ENCODE assay signal across 26 cellular contexts in genomic region chr1:216144661-216145450, GRCh38.
"Had no signal": no experiment of that assay in that cellular context is flagged by ENCODE, and none has a peak within 500 bp of the region (broad histone marks: within the 10 kb centered on the region; RNA-seq: fewer than 3 reads in every experiment).

No MANE protein-coding gene starts in this region.

- H3K4me1 ChIP-seq: gastroesophageal sphincter, pancreas, prostate gland, stomach, thyroid gland had no signal

- H3K27ac Mint-ChIP-seq: activated CD4-positive, alpha-beta memory T cell treated with anti-CD3 and anti-CD28 coated beads, Interleukin-2, amount 10 ng/mL, durations not matched to agents 7 days and 5 days; activated CD4-positive, alpha-beta T cell treated with anti-CD3 and anti-CD28 coated beads, Interleukin-2, amount 10 ng/mL, durations not matched to agents 7 days and 5 days; activated naive CD4-positive, alpha-beta T cell treated with anti-CD3 and anti-CD28 coated beads, Interleukin-2, amount 50 U/mL, for 24 hours; activated naive CD8-positive, alpha-beta T cell treated with anti-CD3 and anti-CD28 coated beads, Interleukin-2, amount 50 U/mL, for 24 hours; activated T-helper 2 cell treated with anti-CD3 and anti-CD28 coated beads, Interferon-gamma antibody, Interleukin-2, Interleukin-4, amounts not matched to agents 10 μg/mL and 5 μg/mL and 100 μg/mL, durations not matched to agents 14 hours and 24 hours and 36 hours; effector memory CD8-positive, alpha-beta T cell; naive thymus-derived CD4-positive, alpha-beta T cell; stimulated activated naive B cell treated with anti-CD40 and anti-IgM and Interleukin-4, amounts not matched to agents 10 μg/mL and 1 μg/mL and 100 μg/mL, for 72 hours; T-helper 17 cell had no signal

- H3K4me1 Mint-ChIP-seq: activated CD4-positive, alpha-beta memory T cell treated with anti-CD3 and anti-CD28 coated beads, Interleukin-2, amount 10 ng/mL, durations not matched to agents 7 days and 5 days; activated CD4-positive, alpha-beta T cell treated with anti-CD3 and anti-CD28 coated beads, Interleukin-2, amount 10 ng/mL, durations not matched to agents 7 days and 5 days; activated naive CD4-positive, alpha-beta T cell treated with anti-CD3 and anti-CD28 coated beads, Interleukin-2, amount 50 U/mL, for 24 hours; activated naive CD8-positive, alpha-beta T cell treated with anti-CD3 and anti-CD28 coated beads, Interleukin-2, amount 50 U/mL, for 24 hours; naive thymus-derived CD4-positive, alpha-beta T cell; stimulated activated naive B cell treated with anti-CD40 and anti-IgM and Interleukin-4, amounts not matched to agents 10 μg/mL and 1 μg/mL and 100 μg/mL, for 72 hours; T-helper 17 cell had no signal

- H3K27ac ChIP-seq: gastroesophageal sphincter, pancreas, prostate gland, stomach, thyroid gland had no signal

- H3K9me3 Mint-ChIP-seq: activated naive CD8-positive, alpha-beta T cell treated with anti-CD3 and anti-CD28 coated beads, Interleukin-2, amount 50 U/mL, for 24 hours; stimulated activated naive B cell treated with anti-CD40 and anti-IgM and Interleukin-4, amounts not matched to agents 10 μg/mL and 1 μg/mL and 100 μg/mL, for 72 hours had no signal

- H3K36me3 ChIP-seq: gastroesophageal sphincter, pancreas, prostate gland, stomach, thyroid gland had no signal

- H3K4me3 Mint-ChIP-seq: activated CD4-positive, alpha-beta memory T cell treated with anti-CD3 and anti-CD28 coated beads, Interleukin-2, amount 10 ng/mL, durations not matched to agents 7 days and 5 days; activated CD4-positive, alpha-beta T cell treated with anti-CD3 and anti-CD28 coated beads, Interleukin-2, amount 10 ng/mL, durations not matched to agents 7 days and 5 days; activated naive CD4-positive, alpha-beta T cell treated with anti-CD3 and anti-CD28 coated beads, Interleukin-2, amount 50 U/mL, for 24 hours; activated naive CD8-positive, alpha-beta T cell treated with anti-CD3 and anti-CD28 coated beads, Interleukin-2, amount 50 U/mL, for 24 hours; effector memory CD8-positive, alpha-beta T cell; naive thymus-derived CD4-positive, alpha-beta T cell; stimulated activated naive B cell treated with anti-CD40 and anti-IgM and Interleukin-4, amounts not matched to agents 10 μg/mL and 1 μg/mL and 100 μg/mL, for 72 hours; T-helper 17 cell had no signal

- ATAC-seq: activated naive CD8-positive, alpha-beta T cell treated with anti-CD3 and anti-CD28 coated beads, Interleukin-2, amount 50 U/mL, for 24 hours; effector memory CD8-positive, alpha-beta T cell; gastroesophageal sphincter; left colon; naive thymus-derived CD4-positive, alpha-beta T cell; pancreas; stimulated activated naive B cell treated with anti-CD40 and anti-IgM and Interleukin-4, amounts not matched to agents 10 μg/mL and 1 μg/mL and 100 μg/mL, for 72 hours; T-helper 17 cell had no signal

- H3K27me3 ChIP-seq: gastroesophageal sphincter, pancreas, stomach, thyroid gland had no signal

- H3K9me3 ChIP-seq: gastroesophageal sphincter, pancreas, prostate gland, stomach, thyroid gland had no signal

- DNase-seq: activated CD4-positive, alpha-beta memory T cell treated with anti-CD3 and anti-CD28 coated beads, Interleukin-2, amount 10 ng/mL, durations not matched to agents 7 days and 5 days; activated CD4-positive, alpha-beta T cell treated with anti-CD3 and anti-CD28 coated beads for 1 hour; activated CD4-positive, alpha-beta T cell treated with anti-CD3 and anti-CD28 coated beads, Interleukin-2, amount 10 ng/mL, durations not matched to agents 7 days and 5 days; activated naive CD8-positive, alpha-beta T cell treated with anti-CD3 and anti-CD28 coated beads, Interleukin-2, amount 50 U/mL, for 24 hours; activated T-cell treated with anti-CD3 and anti-CD28 coated beads, Interleukin-2, amount 50 U/mL, for 48 hours; amygdala; caudate nucleus; cortex of kidney; effector memory CD8-positive, alpha-beta T cell; hippocampal formation; kidney; left colon; midbrain; naive thymus-derived CD4-positive, alpha-beta T cell; nucleus accumbens; pancreas; stimulated activated CD4-positive, alpha-beta T cell treated with anti-CD3 and anti-CD28 coated beads, Interleukin-15, amount 100 ng/mL, for 24 hours; stimulated activated CD4-positive, alpha-beta T cell treated with anti-CD3 and anti-CD28 coated beads, Interleukin-2, amount 100 ng/mL, for 24 hours; stimulated activated naive B cell treated with anti-CD40 and anti-IgM and Interleukin-4, amounts not matched to agents 10 μg/mL and 1 μg/mL and 100 μg/mL, for 72 hours; stomach; T-helper 17 cell; thyroid gland had no signal

- H3K27me3 Mint-ChIP-seq: activated CD4-positive, alpha-beta memory T cell treated with anti-CD3 and anti-CD28 coated beads, Interleukin-2, amount 10 ng/mL, durations not matched to agents 7 days and 5 days; activated CD4-positive, alpha-beta T cell treated with anti-CD3 and anti-CD28 coated beads, Interleukin-2, amount 10 ng/mL, durations not matched to agents 7 days and 5 days; activated naive CD4-positive, alpha-beta T cell treated with anti-CD3 and anti-CD28 coated beads, Interleukin-2, amount 50 U/mL, for 24 hours; activated naive CD8-positive, alpha-beta T cell treated with anti-CD3 and anti-CD28 coated beads, Interleukin-2, amount 50 U/mL, for 24 hours; effector memory CD8-positive, alpha-beta T cell; naive thymus-derived CD4-positive, alpha-beta T cell; stimulated activated naive B cell treated with anti-CD40 and anti-IgM and Interleukin-4, amounts not matched to agents 10 μg/mL and 1 μg/mL and 100 μg/mL, for 72 hours; T-helper 17 cell had no signal

- H3K36me3 Mint-ChIP-seq: activated naive CD4-positive, alpha-beta T cell treated with anti-CD3 and anti-CD28 coated beads, Interleukin-2, amount 50 U/mL, for 24 hours; naive thymus-derived CD4-positive, alpha-beta T cell; stimulated activated naive B cell treated with anti-CD40 and anti-IgM and Interleukin-4, amounts not matched to agents 10 μg/mL and 1 μg/mL and 100 μg/mL, for 72 hours had no signal

- H3K4me3 ChIP-seq: gastroesophageal sphincter, pancreas, prostate gland, stomach, thyroid gland had no signal
